In the genomic region with DNA sequence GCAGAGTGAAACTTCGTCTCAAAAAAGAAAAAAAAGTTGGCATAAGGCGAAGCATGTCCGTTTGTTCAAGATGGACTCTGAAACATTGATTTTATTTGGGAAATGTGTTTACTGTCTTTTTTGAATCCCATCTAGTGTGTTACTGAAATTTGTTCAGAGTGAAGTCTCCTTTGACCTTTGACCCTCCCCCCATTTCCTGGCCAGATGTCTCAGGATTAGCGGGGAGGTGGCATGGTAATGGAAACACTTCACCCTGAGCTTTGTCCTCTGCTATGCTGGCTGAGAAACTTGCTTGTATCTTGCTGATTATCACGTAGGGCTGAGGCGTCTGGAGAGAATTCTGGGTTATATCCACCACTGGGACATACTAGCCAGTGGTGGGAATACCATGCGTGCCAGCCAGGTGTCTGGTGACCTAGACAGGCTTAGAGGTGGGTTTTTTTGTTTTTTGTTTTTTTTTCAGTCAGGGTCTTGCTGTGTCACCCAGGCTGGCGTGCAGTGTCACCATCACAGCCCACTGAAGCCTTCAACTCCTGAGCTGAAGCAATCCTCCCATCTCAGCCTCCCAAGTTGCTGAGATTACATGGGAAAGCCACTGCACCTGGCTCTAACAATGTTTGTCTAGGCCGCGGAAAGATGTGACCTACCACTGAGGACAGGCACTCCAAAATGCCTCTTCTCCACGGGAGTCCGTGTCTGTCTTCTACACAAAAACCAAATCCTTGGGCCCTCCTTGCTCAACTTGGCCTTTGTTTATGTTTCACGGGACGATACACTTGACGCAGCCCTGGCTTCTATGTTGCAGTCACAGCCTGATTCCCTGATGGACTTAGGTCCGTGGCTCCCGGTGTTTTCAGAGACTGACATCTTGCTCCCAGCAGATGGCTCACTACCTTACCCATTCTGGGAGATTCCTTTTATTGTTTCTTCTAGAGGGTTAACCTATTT, we compare ENCODE assay signal across 12 cellular contexts. TPM values are rescaled to one million over a fixed set of nuclear protein-coding genes. Genes with fewer than 3 reads are reported as not detected.
A peak's percentile ranks its signal among the peaks of the same experiment; 100 is the strongest.
DNase-seq lines count a peak whose midpoint lies in the region; ATAC-seq and TF ChIP-seq lines count a peak whose summit lies in the region.
"Had no signal": no experiment of that assay in that cellular context is flagged by ENCODE, and none has a peak within 500 bp of the region (broad histone marks: within the 10 kb centered on the region; RNA-seq: fewer than 3 reads in every experiment).

No MANE protein-coding gene starts in this region.

- DNase-seq in stimulated activated naive CD8-positive, alpha-beta T cell treated with anti-CD3 and anti-CD28 coated beads, Interleukin-15, amount 100 ng/mL, for 72 hours, result no peak
- peak; percentile 41 for DNase-seq in iris pigment epithelial cell (ENCODE audit: low read depth)
- DNase-seq in CD14-positive monocyte (ENCODE audit: low spot score), result no peak
- DNase-seq: activated effector memory CD4-positive, alpha-beta T cell treated with Interleukin-2 at 50 U/mL for 16 hours; effector CD8-positive, alpha-beta T cell; NCI-H2171; T-helper 2 cell had no signal

- no peaks in the 10 kb centered on the region for H3K27me3 Mint-ChIP-seq in stimulated activated naive CD8-positive, alpha-beta T cell treated with anti-CD3 and anti-CD28 coated beads, Interleukin-15, Interleukin-2, amounts not matched to agents 100 ng/mL and 50 ng/mL, for 24 hours
- no peaks in the 10 kb centered on the region for H3K27me3 Mint-ChIP-seq in stimulated activated naive CD8-positive, alpha-beta T cell treated with anti-CD3 and anti-CD28 coated beads, Interleukin-15, amount 100 ng/mL, for 72 hours
- peaks cover 0 to 2% (median 0%) of the 10 kb centered on the region in 3 donors for H3K27me3 Mint-ChIP-seq in CD14-positive monocyte (ENCODE audit: low read depth in 3 of 3)

- peaks cover 12% of the 10 kb centered on the region for H3K36me3 Mint-ChIP-seq in stimulated activated naive CD8-positive, alpha-beta T cell treated with anti-CD3 and anti-CD28 coated beads, Interleukin-15, Interleukin-2, amounts not matched to agents 100 ng/mL and 50 ng/mL, for 24 hours (ENCODE audit: low read depth)
- peaks cover 2 to 25% of the 10 kb centered on the region in 2 donors for H3K36me3 Mint-ChIP-seq in CD14-positive monocyte

- ATAC-seq in stimulated activated naive CD8-positive, alpha-beta T cell treated with anti-CD3 and anti-CD28 coated beads, Interleukin-15, amount 100 ng/mL, for 72 hours, result no peak
- ATAC-seq in GM21723 (IDR thresholded peaks at IDR 0.05; ENCODE audit: unreplicated experiment) (no peak), GM18502 (IDR thresholded peaks at IDR 0.05; ENCODE audit: poor library complexity, unreplicated experiment) (no peak), GM21825 (IDR thresholded peaks at IDR 0.05; ENCODE audit: unreplicated experiment) (no peak)

- TF ChIP-seq CTCF in VCaP (conservative IDR thresholded peaks at IDR 0.05), result peak; percentile 38
- TF ChIP-seq CTCF in CD14-positive monocyte (IDR thresholded peaks at IDR 0.05), result no peak

- H3K27ac ChIP-seq in VCaP, result no peak overlapping the region

- intact Hi-C loops in CD14-positive monocyte (cut with micrococcal nuclease), result loop anchor here in 1 of 2 donors (10.0 kb wide), 1 partner anchor 493 kb away; a partner anchor contains a TSS

- H3K4me3 Mint-ChIP-seq in stimulated activated naive CD8-positive, alpha-beta T cell treated with anti-CD3 and anti-CD28 coated beads, Interleukin-15, Interleukin-2, amounts not matched to agents 100 ng/mL and 50 ng/mL, for 24 hours, result no peak overlapping the region
- no peak overlapping the region for H3K4me3 Mint-ChIP-seq in stimulated activated naive CD8-positive, alpha-beta T cell treated with anti-CD3 and anti-CD28 coated beads, Interleukin-15, amount 100 ng/mL, for 72 hours
- H3K4me3 Mint-ChIP-seq in CD14-positive monocyte, result no peak overlapping the region

- H3K27ac Mint-ChIP-seq in stimulated activated naive CD8-positive, alpha-beta T cell treated with anti-CD3 and anti-CD28 coated beads, Interleukin-15, Interleukin-2, amounts not matched to agents 100 ng/mL and 50 ng/mL, for 24 hours, result peak overlapping the region; percentile 9
- H3K27ac Mint-ChIP-seq in stimulated activated naive CD8-positive, alpha-beta T cell treated with anti-CD3 and anti-CD28 coated beads, Interleukin-15, amount 100 ng/mL, for 72 hours, result peak overlapping the region in 1 of 2 donors; percentile 48
- peak overlapping the region in 2 of 7 donors; percentile 42 to 43 for H3K27ac Mint-ChIP-seq in CD14-positive monocyte

- no peaks in the 10 kb centered on the region for H3K9me3 Mint-ChIP-seq in stimulated activated naive CD8-positive, alpha-beta T cell treated with anti-CD3 and anti-CD28 coated beads, Interleukin-15, Interleukin-2, amounts not matched to agents 100 ng/mL and 50 ng/mL, for 24 hours
- H3K9me3 Mint-ChIP-seq in stimulated activated naive CD8-positive, alpha-beta T cell treated with anti-CD3 and anti-CD28 coated beads, Interleukin-15, amount 100 ng/mL, for 72 hours, result no peaks in the 10 kb centered on the region
- H3K9me3 Mint-ChIP-seq in CD14-positive monocyte, result peaks cover 0 to 2% (median 0%) of the 10 kb centered on the region in 7 donors

- peaks cover 17% of the 10 kb centered on the region for H3K4me1 Mint-ChIP-seq in stimulated activated naive CD8-positive, alpha-beta T cell treated with anti-CD3 and anti-CD28 coated beads, Interleukin-15, Interleukin-2, amounts not matched to agents 100 ng/mL and 50 ng/mL, for 24 hours (ENCODE audit: low read depth)
- H3K4me1 Mint-ChIP-seq in stimulated activated naive CD8-positive, alpha-beta T cell treated with anti-CD3 and anti-CD28 coated beads, Interleukin-15, amount 100 ng/mL, for 72 hours, result peaks cover 16% of the 10 kb centered on the region
- peaks cover 12% of the 10 kb centered on the region for H3K4me1 Mint-ChIP-seq in CD14-positive monocyte

RNA-seq across cellular contexts. Expression of a gene that starts 6.6 kb away (rescaled TPM):
- 100 to 1,000 TPM in 1 of 2 donors, 10 to 100 TPM in 1; 84.3 to 108 TPM for polyA plus RNA-seq in CD14-positive monocyte

RNA-seq across cellular contexts. Expression of a gene that starts 13.0 kb away (rescaled TPM):
- 1 to 10 TPM; 6.3 to 7.8 TPM for polyA plus RNA-seq in CD14-positive monocyte

RNA-seq across cellular contexts. Expression of a gene that starts 50.3 kb away (rescaled TPM):
- polyA plus RNA-seq in CD14-positive monocyte, result under 1 TPM in 1 of 2 donors, not detected in 1; 0.82 TPM
